Comparison of ENCODE assay signal across 10 cellular contexts in the genomic region with DNA sequence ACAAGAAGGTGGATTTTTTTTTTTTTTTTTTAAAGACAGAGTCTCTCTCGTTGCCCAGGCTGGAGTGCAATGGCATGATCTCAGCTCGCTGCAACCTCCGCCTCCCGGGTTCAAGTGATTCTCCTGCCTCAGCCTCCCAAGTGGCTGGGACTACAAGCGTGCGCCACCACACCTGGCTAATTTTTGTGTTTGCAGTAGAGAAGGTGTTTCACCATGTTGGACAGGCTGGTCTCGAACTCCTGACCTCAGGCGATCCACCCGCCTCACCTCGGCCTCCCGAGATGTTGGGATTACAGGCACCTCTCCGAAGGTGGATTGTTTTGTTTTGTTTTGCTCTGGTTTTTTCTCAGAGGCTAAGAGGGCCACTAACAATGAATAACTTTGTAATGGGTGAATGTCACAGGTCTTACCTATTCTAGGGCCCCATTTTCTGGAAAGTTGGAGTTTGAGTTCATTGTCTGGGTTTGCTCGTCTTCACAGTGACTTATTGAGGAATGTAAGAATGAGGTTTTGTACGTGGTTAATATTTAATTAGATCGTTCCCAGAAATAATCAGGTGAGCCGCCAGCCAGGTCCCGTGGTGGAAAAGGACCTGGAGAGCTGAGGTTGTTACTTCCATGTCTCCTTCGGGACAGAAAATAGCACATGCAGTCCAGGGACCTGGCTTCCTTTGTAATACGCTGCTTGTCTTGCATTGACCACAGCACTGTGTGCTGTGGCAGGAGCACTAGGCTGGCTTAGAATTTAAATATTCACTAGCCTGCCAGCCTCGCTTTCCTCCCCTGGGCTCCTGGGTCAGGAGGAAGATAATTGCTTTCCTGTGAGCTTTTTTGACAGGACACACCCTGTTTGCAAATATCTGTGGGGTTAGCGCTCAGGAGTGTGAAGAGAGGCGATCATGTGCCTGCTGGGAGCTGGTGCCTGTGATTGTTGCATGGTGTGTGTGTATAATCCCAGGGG. TPM values are rescaled to one million over a fixed set of nuclear protein-coding genes. Genes with fewer than 3 reads are reported as not detected.
DNase-seq lines count a peak whose midpoint lies in the region; ATAC-seq and TF ChIP-seq lines count a peak whose summit lies in the region.
"Had no signal": no experiment of that assay in that cellular context is flagged by ENCODE, and none has a peak within 500 bp of the region (broad histone marks: within the 10 kb centered on the region; RNA-seq: fewer than 3 reads in every experiment).

No MANE protein-coding gene starts in this region.

- no peak overlapping the region for H3K27ac Mint-ChIP-seq in activated CD8-positive, alpha-beta T cell treated with anti-CD3 and anti-CD28 coated beads, Interleukin-2, amount 10 ng/mL, durations not matched to agents 7 days and 5 days
- no peak overlapping the region for H3K27ac Mint-ChIP-seq in activated CD8-positive, alpha-beta T cell treated with anti-CD3 and anti-CD28 coated beads for 36 hours
- H3K27ac Mint-ChIP-seq in stimulated activated effector memory CD8-positive, alpha-beta T cell treated with anti-CD3 and anti-CD28 coated beads, Interleukin-12 subunit alpha, Interleukin-12 subunit beta, amount 100 ng/mL, for 72 hours, result no peak overlapping the region

- ATAC-seq in activated CD8-positive, alpha-beta T cell treated with anti-CD3 and anti-CD28 coated beads, Interleukin-2, amount 10 ng/mL, durations not matched to agents 7 days and 5 days, result no peak
- ATAC-seq in activated CD8-positive, alpha-beta T cell treated with anti-CD3 and anti-CD28 coated beads for 36 hours, result no peak
- no peak for ATAC-seq in stimulated activated effector memory CD8-positive, alpha-beta T cell treated with anti-CD3 and anti-CD28 coated beads, Interleukin-12 subunit alpha, Interleukin-12 subunit beta, amount 100 ng/mL, for 72 hours
- no peak for ATAC-seq in GM18511 (IDR thresholded peaks at IDR 0.05; ENCODE audit: unreplicated experiment)

- H3K36me3 Mint-ChIP-seq in activated CD8-positive, alpha-beta T cell treated with anti-CD3 and anti-CD28 coated beads, Interleukin-2, amount 10 ng/mL, durations not matched to agents 7 days and 5 days (ENCODE audit: low read depth), result peaks cover 3% of the 10 kb centered on the region
- H3K36me3 Mint-ChIP-seq in activated CD8-positive, alpha-beta T cell treated with anti-CD3 and anti-CD28 coated beads for 36 hours (ENCODE audit: low read depth), result peaks cover 4% of the 10 kb centered on the region
- H3K36me3 Mint-ChIP-seq in stimulated activated effector memory CD8-positive, alpha-beta T cell treated with anti-CD3 and anti-CD28 coated beads, Interleukin-12 subunit alpha, Interleukin-12 subunit beta, amount 100 ng/mL, for 72 hours, result peaks cover 8% of the 10 kb centered on the region

- peaks cover 35% of the 10 kb centered on the region for H3K4me1 ChIP-seq in OCI-LY7 (ENCODE audit: insufficient read depth, low read length, poor library complexity, severe bottlenecking)
- H3K4me1 ChIP-seq in hepatocyte (ENCODE audit: insufficient read depth), result peaks cover 12% of the 10 kb centered on the region

- intact Hi-C loops in activated CD8-positive, alpha-beta T cell treated with anti-CD3 and anti-CD28 coated beads for 36 hours (cut with micrococcal nuclease), result no loop called here
- intact Hi-C loops in OCI-LY7 (cut with micrococcal nuclease; ENCODE audit: unreplicated experiment), result loop anchor here (5.0 kb wide), 1 partner anchor 45 kb away; no protein-coding TSS in a partner anchor

- no peaks in the 10 kb centered on the region for H3K9me2 ChIP-seq in OCI-LY7 (ENCODE audit: insufficient read depth, low read length)
- no peaks in the 10 kb centered on the region for H3K9me2 ChIP-seq in hepatocyte (replicated peaks; ENCODE audit: insufficient read depth)

- 69% methylated on average over 20 of the region's 22 CpGs for WGBS in hepatocyte (ENCODE audit: low lambda C conversion rate, missing lambda C conversion rate)

- H2AFZ ChIP-seq in OCI-LY7 (ENCODE audit: low read length), result no peak overlapping the region
- H2AFZ ChIP-seq in hepatocyte, result no peak overlapping the region

- peaks cover 12% of the 10 kb centered on the region; the same call in 1 of the 2 replicates for H4K20me1 ChIP-seq in OCI-LY7 (ENCODE audit: insufficient read depth, low read length)
- H4K20me1 ChIP-seq in hepatocyte (ENCODE audit: insufficient read depth, poor library complexity, severe bottlenecking), result no peaks in the 10 kb centered on the region

- H3K4me2 ChIP-seq in OCI-LY7 (ENCODE audit: low read length) (peak overlapping the region; percentile 90), hepatocyte (peak overlapping the region; percentile 83)

- peaks cover 32% of the 10 kb centered on the region for H3K4me1 Mint-ChIP-seq in activated CD8-positive, alpha-beta T cell treated with anti-CD3 and anti-CD28 coated beads, Interleukin-2, amount 10 ng/mL, durations not matched to agents 7 days and 5 days (ENCODE audit: low read depth)
- peaks cover 45% of the 10 kb centered on the region for H3K4me1 Mint-ChIP-seq in activated CD8-positive, alpha-beta T cell treated with anti-CD3 and anti-CD28 coated beads for 36 hours (ENCODE audit: low read depth)
- peaks cover 68% of the 10 kb centered on the region for H3K4me1 Mint-ChIP-seq in stimulated activated effector memory CD8-positive, alpha-beta T cell treated with anti-CD3 and anti-CD28 coated beads, Interleukin-12 subunit alpha, Interleukin-12 subunit beta, amount 100 ng/mL, for 72 hours

- no TSS peak for BruUV-seq in OCI-LY7 (replicated peaks; lab: Mats Ljungman, UMichigan)

- no peak for TF ChIP-seq CTCF in activated CD8-positive, alpha-beta T cell treated with anti-CD3 and anti-CD28 coated beads for 36 hours (IDR thresholded peaks at IDR 0.05)
- TF ChIP-seq CTCF in OCI-LY7 (conservative IDR thresholded peaks at IDR 0.05; ENCODE audit: low read length) (no peak), hepatocyte (IDR thresholded peaks at IDR 0.05; ENCODE audit: poor library complexity) (no peak)

- POLR2A ChIA-PET in activated CD8-positive, alpha-beta T cell treated with anti-CD3 and anti-CD28 coated beads, Interleukin-2, amount 10 ng/mL, durations not matched to agents 7 days and 5 days (lab: Charles Lee), result no interaction called here
- POLR2A ChIA-PET in activated CD8-positive, alpha-beta T cell treated with anti-CD3 and anti-CD28 coated beads for 36 hours (lab: Charles Lee), result interaction anchor here (0.8 kb wide), 1 partner anchor 40 kb away, joined by 3 read pairs; no protein-coding TSS in a partner anchor
- POLR2A ChIA-PET in OCI-LY7 (lab: Charles Lee), result interaction anchor here (0.7 kb wide), 1 partner anchor 259 kb away, joined by 3 read pairs; no protein-coding TSS in a partner anchor

- H3K4me3 Mint-ChIP-seq in activated CD8-positive, alpha-beta T cell treated with anti-CD3 and anti-CD28 coated beads, Interleukin-2, amount 10 ng/mL, durations not matched to agents 7 days and 5 days, result peak overlapping the region; percentile 95
- no peak overlapping the region for H3K4me3 Mint-ChIP-seq in activated CD8-positive, alpha-beta T cell treated with anti-CD3 and anti-CD28 coated beads for 36 hours
- peak overlapping the region; percentile 98 for H3K4me3 Mint-ChIP-seq in stimulated activated effector memory CD8-positive, alpha-beta T cell treated with anti-CD3 and anti-CD28 coated beads, Interleukin-12 subunit alpha, Interleukin-12 subunit beta, amount 100 ng/mL, for 72 hours

- peak overlapping the region; percentile 93 for H3K4me3 ChIP-seq in OCI-LY7 (ENCODE audit: low read depth, low read length, poor library complexity, severe bottlenecking)
- H3K4me3 ChIP-seq in hepatocyte, result no peak overlapping the region

- peak overlapping the region; percentile 91 for H3K27ac ChIP-seq in OCI-LY7 (ENCODE audit: low read depth, low read length, poor library complexity, severe bottlenecking)
- peak overlapping the region; percentile 93 for H3K27ac ChIP-seq in hepatocyte

- CTCF ChIA-PET in activated CD8-positive, alpha-beta T cell treated with anti-CD3 and anti-CD28 coated beads, Interleukin-2, amount 10 ng/mL, durations not matched to agents 7 days and 5 days (lab: Charles Lee), result interaction anchor here (1.1 kb wide), 1 partner anchor 22 kb away, joined by 3 read pairs; no protein-coding TSS in a partner anchor
- CTCF ChIA-PET in activated CD8-positive, alpha-beta T cell treated with anti-CD3 and anti-CD28 coated beads for 36 hours (lab: Charles Lee), result interaction anchor here (3.4 kb wide), 1 partner anchor 44 kb away, joined by 8 read pairs; no protein-coding TSS in a partner anchor
- CTCF ChIA-PET in OCI-LY7 (lab: Charles Lee; ENCODE audit: unreplicated experiment), result no interaction called here

- no peak for DNase-seq in activated CD8-positive, alpha-beta T cell treated with anti-CD3 and anti-CD28 coated beads, Interleukin-2, amount 10 ng/mL, durations not matched to agents 7 days and 5 days
- DNase-seq in activated CD8-positive, alpha-beta T cell treated with anti-CD3 and anti-CD28 coated beads for 36 hours, result no peak
- DNase-seq in OCI-LY7 (ENCODE audit: low spot score) (peak; percentile 34), hepatocyte (ENCODE audit: low spot score) (peak; percentile 65), DMS79 (lab: John Stamatoyannopoulos, UW) (no peak)
- DNase-seq in stimulated activated effector memory CD8-positive, alpha-beta T cell treated with anti-CD3 and anti-CD28 coated beads, Interleukin-12 subunit alpha, Interleukin-12 subunit beta, amount 100 ng/mL, for 72 hours (ENCODE audit: low spot score in 2 of 2), result no peak
- no peak for DNase-seq in activated CD8-positive, alpha-beta memory T cell treated with anti-CD3 and anti-CD28 coated beads, Interleukin-2, amount 50 U/mL, for 48 hours
- DNase-seq: activated CD4-positive, alpha-beta T cell treated with anti-CD3 and anti-CD28 coated beads, Interleukin-2, amount 50 U/mL, for 1 hour; NCI-H1092 had no signal

- peaks cover 40% of the 10 kb centered on the region for H3K79me2 ChIP-seq in OCI-LY7 (ENCODE audit: insufficient read depth, low read depth, low read length)
- H3K79me2 ChIP-seq in hepatocyte, result peaks cover 47% of the 10 kb centered on the region

- H3K36me3 ChIP-seq in OCI-LY7 (ENCODE audit: insufficient read depth, low read length) (peaks cover 20% of the 10 kb centered on the region), hepatocyte (replicated peaks; ENCODE audit: insufficient read depth, low read depth) (no peaks in the 10 kb centered on the region)

- no peaks in the 10 kb centered on the region for H3K27me3 ChIP-seq in hepatocyte

- no peaks in the 10 kb centered on the region for H3K9me3 ChIP-seq in OCI-LY7 (ENCODE audit: low read length)
- H3K9me3 ChIP-seq in hepatocyte (ENCODE audit: low read depth), result no peaks in the 10 kb centered on the region

- no peaks in the 10 kb centered on the region for H3K9me3 Mint-ChIP-seq in activated CD8-positive, alpha-beta T cell treated with anti-CD3 and anti-CD28 coated beads, Interleukin-2, amount 10 ng/mL, durations not matched to agents 7 days and 5 days (ENCODE audit: insufficient read depth)
- H3K9me3 Mint-ChIP-seq in activated CD8-positive, alpha-beta T cell treated with anti-CD3 and anti-CD28 coated beads for 36 hours, result no peaks in the 10 kb centered on the region
- H3K9me3 Mint-ChIP-seq in stimulated activated effector memory CD8-positive, alpha-beta T cell treated with anti-CD3 and anti-CD28 coated beads, Interleukin-12 subunit alpha, Interleukin-12 subunit beta, amount 100 ng/mL, for 72 hours, result no peaks in the 10 kb centered on the region

- peaks cover 11% of the 10 kb centered on the region for H3K27me3 Mint-ChIP-seq in activated CD8-positive, alpha-beta T cell treated with anti-CD3 and anti-CD28 coated beads, Interleukin-2, amount 10 ng/mL, durations not matched to agents 7 days and 5 days (ENCODE audit: low read depth)
- H3K27me3 Mint-ChIP-seq in activated CD8-positive, alpha-beta T cell treated with anti-CD3 and anti-CD28 coated beads for 36 hours, result no peaks in the 10 kb centered on the region

RNA-seq across cellular contexts. Expression of gene HIP1R, which starts 2.3 kb away (rescaled TPM):
- total RNA-seq in activated CD8-positive, alpha-beta T cell treated with anti-CD3 and anti-CD28 coated beads, Interleukin-2, amount 10 ng/mL, durations not matched to agents 7 days and 5 days, result 10 to 100 TPM; 36.2 to 37.4 TPM
- total RNA-seq in activated CD8-positive, alpha-beta T cell treated with anti-CD3 and anti-CD28 coated beads for 36 hours, result 10 to 100 TPM; 22.8 to 22.9 TPM
- total RNA-seq in OCI-LY7 (2014; rRNA removed; shearing (Covaris generic)), result 59.6 and 66.4 TPM in 2 replicates
- 56.5 and 70.2 TPM in 2 replicates for total RNA-seq in OCI-LY7 (2022)
- total RNA-seq in hepatocyte, result 36.0 and 44.3 TPM in 2 replicates
- polyA plus RNA-seq in hepatocyte, result 31.8 and 33.1 TPM in 2 replicates

RNA-seq across cellular contexts. Expression of gene VPS37B, which starts 58.3 kb away (rescaled TPM):
- 10 to 100 TPM; 24.9 to 26.5 TPM for total RNA-seq in activated CD8-positive, alpha-beta T cell treated with anti-CD3 and anti-CD28 coated beads, Interleukin-2, amount 10 ng/mL, durations not matched to agents 7 days and 5 days
- 10 to 100 TPM; 17.8 to 18.4 TPM for total RNA-seq in activated CD8-positive, alpha-beta T cell treated with anti-CD3 and anti-CD28 coated beads for 36 hours
- 1.5 and 2.5 TPM in 2 replicates for total RNA-seq in OCI-LY7 (2014; rRNA removed; shearing (Covaris generic))
- total RNA-seq in OCI-LY7 (2022) (1.7 and 1.8 TPM in 2 replicates), hepatocyte (23.5 and 24.7 TPM in 2 replicates)
- 29.0 and 35.3 TPM in 2 replicates for polyA plus RNA-seq in hepatocyte

Comparison
In these comparisons a context has a peak if more than half of its experiments do, and no peak if none do; other contexts are left out.
1. DNase-seq: peak in OCI-LY7 (single experiment) and hepatocyte (single experiment); none in activated CD8-positive, alpha-beta T cell treated with anti-CD3 and anti-CD28 coated beads, Interleukin-2, amount 10 ng/mL, durations not matched to agents 7 days and 5 days (single experiment), activated CD8-positive, alpha-beta T cell treated with anti-CD3 and anti-CD28 coated beads for 36 hours (single experiment), stimulated activated effector memory CD8-positive, alpha-beta T cell treated with anti-CD3 and anti-CD28 coated beads, Interleukin-12 subunit alpha, Interleukin-12 subunit beta, amount 100 ng/mL, for 72 hours (0 of 2), DMS79 (single experiment) and activated CD8-positive, alpha-beta memory T cell treated with anti-CD3 and anti-CD28 coated beads, Interleukin-2, amount 50 U/mL, for 48 hours (single experiment).